Comparison of ENCODE assay signal across 24 cellular contexts in the genomic region with DNA sequence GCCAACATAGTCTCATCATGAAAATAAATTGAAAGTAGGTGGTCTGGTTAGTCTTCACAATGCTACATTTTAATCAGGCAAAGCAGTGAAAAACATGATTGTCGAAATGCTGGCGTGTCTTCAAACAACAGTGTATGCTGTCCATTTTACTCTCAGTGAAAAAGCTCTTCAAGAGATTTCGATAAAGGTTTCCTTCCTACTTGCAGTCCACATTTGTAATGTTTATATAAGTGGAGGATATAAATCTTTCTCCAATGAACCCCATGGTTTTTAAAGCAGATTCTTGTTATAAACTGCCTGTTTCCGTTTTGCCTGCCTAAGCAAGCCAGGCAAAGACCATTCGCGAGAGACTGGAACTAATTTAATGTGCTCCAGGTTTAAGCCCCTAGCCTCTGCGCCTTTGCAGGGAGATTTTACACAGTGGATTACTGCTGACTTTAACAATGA.
DNase-seq lines count a peak whose midpoint lies in the region; ATAC-seq and TF ChIP-seq lines count a peak whose summit lies in the region.
"Had no signal": no experiment of that assay in that cellular context is flagged by ENCODE, and none has a peak within 500 bp of the region (broad histone marks: within the 10 kb centered on the region; RNA-seq: fewer than 3 reads in every experiment).

No MANE protein-coding gene starts in this region.

- DNase-seq in adipocyte (ENCODE audit: low read depth): peak; percentile 79
- DNase-seq in fibroblast of the conjunctiva (ENCODE audit: low read depth): peak; percentile 29
- DNase-seq in pons (ENCODE audit: low spot score): peak; percentile 51
- DNase-seq in stimulated activated CD4-positive, alpha-beta T cell treated with anti-CD3 and anti-CD28 coated beads, Interleukin-4, amount 100 ng/mL, for 4 hours: no peak
- no peak for DNase-seq in NCI-H1417 treated with DMSO at 0.1 percent for 48 hours (lab: John Stamatoyannopoulos, UW)
- no peak for DNase-seq in SK-N-DZ (ENCODE audit: low spot score)
- DNase-seq: activated CD4-positive, alpha-beta T cell treated with anti-CD3 and anti-CD28 coated beads for 36 hours; activated effector memory CD4-positive, alpha-beta T cell treated with anti-CD3 and anti-CD28 coated beads, Interleukin-2, amount 50 U/mL, for 16 hours; amniotic stem cell; EL; endodermal cell; HCEC 1CT; KG1; left lung; NCI-H2081; NCI-H510A; OCI-M1; pancreas; SIG-M5; stimulated activated CD4-positive, alpha-beta T cell treated with anti-CD3 and anti-CD28 coated beads, Interleukin-2, amount 100 ng/mL, for 24 hours; uterus had no signal

- H3K27ac ChIP-seq in HEK293 (ENCODE audit: extremely low read depth, low read depth, low read length): peak overlapping the region; percentile 35; the same call in 1 of the 2 replicates
- H3K27ac ChIP-seq: gastroesophageal sphincter, left lung, pancreas had no signal

- POLR2A ChIA-PET in HEK293 (lab: Yijun Ruan, JAX): no interaction called here

- H3K9ac ChIP-seq in adipocyte (ENCODE audit: low read length): peak overlapping the region; percentile 68

- H3K4me3 ChIP-seq in HEK293 (ENCODE audit: low read depth, low read length) (no peak overlapping the region), adipocyte (ENCODE audit: low read length) (peak overlapping the region; percentile 27)
- H3K4me3 ChIP-seq: gastroesophageal sphincter, left lung, pancreas, uterus had no signal

- TF ChIP-seq CTCF in HEK293 (tag by site-specific recombination; IDR thresholded peaks at IDR 0.05): no peak

- no peak for ATAC-seq in GM21360 (IDR thresholded peaks at IDR 0.05; ENCODE audit: unreplicated experiment)
- ATAC-seq: activated CD4-positive, alpha-beta T cell treated with anti-CD3 and anti-CD28 coated beads for 36 hours; gastroesophageal sphincter; pancreas had no signal

- H3K4me1 ChIP-seq in HEK293 (ENCODE audit: control insufficient read depth, insufficient read depth, low read length): no peaks in the 10 kb centered on the region
- H3K4me1 ChIP-seq in adipocyte (ENCODE audit: control insufficient read depth, insufficient read depth, low read length): peaks cover 32% of the 10 kb centered on the region
- H3K4me1 ChIP-seq: pancreas, uterus had no signal

- no peaks in the 10 kb centered on the region for H3K9me3 ChIP-seq in HEK293 (ENCODE audit: control insufficient read depth, insufficient read depth, low read depth, low read length)
- H3K9me3 ChIP-seq in adipocyte (ENCODE audit: control insufficient read depth, low read length): no peaks in the 10 kb centered on the region
- H3K9me3 ChIP-seq: gastroesophageal sphincter, left lung, pancreas, uterus had no signal

- CTCF ChIA-PET in HEK293 (lab: Yijun Ruan, JAX): interaction anchor here (0.7 to 1.9 kb wide), 3 partner anchors 180 to 1037 kb away, joined by 3 to 9 read pairs (median 3); no protein-coding TSS in a partner anchor

- H3K27me3 ChIP-seq in adipocyte (replicated peaks; ENCODE audit: control insufficient read depth, insufficient read depth, low read length): no peaks in the 10 kb centered on the region
- H3K27me3 ChIP-seq: gastroesophageal sphincter, left lung, pancreas, uterus had no signal

- no peaks in the 10 kb centered on the region for H3K36me3 ChIP-seq in HEK293 (ENCODE audit: control insufficient read depth in 2 of 2, insufficient read depth in 1 of 2, low read length in 2 of 2)
- H3K36me3 ChIP-seq in adipocyte (ENCODE audit: control insufficient read depth, insufficient read depth, low read length, severe bottlenecking): no peaks in the 10 kb centered on the region
- H3K36me3 ChIP-seq: gastroesophageal sphincter, left lung, pancreas, uterus had no signal

TF ChIP-seq in HEK293, 187 proteins besides CTCF, POLR2A, EP300 and RAD21 (continues in another document):
- no peak for TF ChIP-seq ZBTB7A (tag by site-specific recombination; IDR thresholded peaks at IDR 0.05; ENCODE audit: low read depth)
- peak; percentile 37; the same call in 1 of the 2 replicates for TF ChIP-seq ZNF629 (tag by site-specific recombination; IDR thresholded peaks at IDR 0.05)
- no peak for TF ChIP-seq ZNF223 (tag by site-specific recombination; IDR thresholded peaks at IDR 0.05)
- TF ChIP-seq, protein P1, sequence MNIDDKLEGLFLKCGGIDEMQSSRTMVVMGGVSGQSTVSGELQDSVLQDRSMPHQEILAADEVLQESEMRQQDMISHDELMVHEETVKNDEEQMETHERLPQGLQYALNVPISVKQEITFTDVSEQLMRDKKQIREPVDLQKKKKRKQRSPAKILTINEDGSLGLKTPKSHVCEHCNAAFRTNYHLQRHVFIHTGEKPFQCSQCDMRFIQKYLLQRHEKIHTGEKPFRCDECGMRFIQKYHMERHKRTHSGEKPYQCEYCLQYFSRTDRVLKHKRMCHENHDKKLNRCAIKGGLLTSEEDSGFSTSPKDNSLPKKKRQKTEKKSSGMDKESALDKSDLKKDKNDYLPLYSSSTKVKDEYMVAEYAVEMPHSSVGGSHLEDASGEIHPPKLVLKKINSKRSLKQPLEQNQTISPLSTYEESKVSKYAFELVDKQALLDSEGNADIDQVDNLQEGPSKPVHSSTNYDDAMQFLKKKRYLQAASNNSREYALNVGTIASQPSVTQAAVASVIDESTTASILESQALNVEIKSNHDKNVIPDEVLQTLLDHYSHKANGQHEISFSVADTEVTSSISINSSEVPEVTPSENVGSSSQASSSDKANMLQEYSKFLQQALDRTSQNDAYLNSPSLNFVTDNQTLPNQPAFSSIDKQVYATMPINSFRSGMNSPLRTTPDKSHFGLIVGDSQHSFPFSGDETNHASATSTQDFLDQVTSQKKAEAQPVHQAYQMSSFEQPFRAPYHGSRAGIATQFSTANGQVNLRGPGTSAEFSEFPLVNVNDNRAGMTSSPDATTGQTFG (tag by site-specific recombination; IDR thresholded peaks at IDR 0.05; ENCODE audit: borderline replicate concordance): no peak
- no peak for TF ChIP-seq ZNF521 (tag by site-specific recombination; IDR thresholded peaks at IDR 0.05)
- TF ChIP-seq ZNF843 (tag by site-specific recombination; IDR thresholded peaks at IDR 0.05): peak; percentile 79; the same call in 1 of the 2 replicates
- TF ChIP-seq, protein P2, sequence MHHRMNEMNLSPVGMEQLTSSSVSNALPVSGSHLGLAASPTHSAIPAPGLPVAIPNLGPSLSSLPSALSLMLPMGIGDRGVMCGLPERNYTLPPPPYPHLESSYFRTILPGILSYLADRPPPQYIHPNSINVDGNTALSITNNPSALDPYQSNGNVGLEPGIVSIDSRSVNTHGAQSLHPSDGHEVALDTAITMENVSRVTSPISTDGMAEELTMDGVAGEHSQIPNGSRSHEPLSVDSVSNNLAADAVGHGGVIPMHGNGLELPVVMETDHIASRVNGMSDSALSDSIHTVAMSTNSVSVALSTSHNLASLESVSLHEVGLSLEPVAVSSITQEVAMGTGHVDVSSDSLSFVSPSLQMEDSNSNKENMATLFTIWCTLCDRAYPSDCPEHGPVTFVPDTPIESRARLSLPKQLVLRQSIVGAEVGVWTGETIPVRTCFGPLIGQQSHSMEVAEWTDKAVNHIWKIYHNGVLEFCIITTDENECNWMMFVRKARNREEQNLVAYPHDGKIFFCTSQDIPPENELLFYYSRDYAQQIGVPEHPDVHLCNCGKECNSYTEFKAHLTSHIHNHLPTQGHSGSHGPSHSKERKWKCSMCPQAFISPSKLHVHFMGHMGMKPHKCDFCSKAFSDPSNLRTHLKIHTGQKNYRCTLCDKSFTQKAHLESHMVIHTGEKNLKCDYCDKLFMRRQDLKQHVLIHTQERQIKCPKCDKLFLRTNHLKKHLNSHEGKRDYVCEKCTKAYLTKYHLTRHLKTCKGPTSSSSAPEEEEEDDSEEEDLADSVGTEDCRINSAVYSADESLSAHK (tag by site-specific recombination; IDR thresholded peaks at IDR 0.05): peak; percentile 60
- TF ChIP-seq, protein P3, sequence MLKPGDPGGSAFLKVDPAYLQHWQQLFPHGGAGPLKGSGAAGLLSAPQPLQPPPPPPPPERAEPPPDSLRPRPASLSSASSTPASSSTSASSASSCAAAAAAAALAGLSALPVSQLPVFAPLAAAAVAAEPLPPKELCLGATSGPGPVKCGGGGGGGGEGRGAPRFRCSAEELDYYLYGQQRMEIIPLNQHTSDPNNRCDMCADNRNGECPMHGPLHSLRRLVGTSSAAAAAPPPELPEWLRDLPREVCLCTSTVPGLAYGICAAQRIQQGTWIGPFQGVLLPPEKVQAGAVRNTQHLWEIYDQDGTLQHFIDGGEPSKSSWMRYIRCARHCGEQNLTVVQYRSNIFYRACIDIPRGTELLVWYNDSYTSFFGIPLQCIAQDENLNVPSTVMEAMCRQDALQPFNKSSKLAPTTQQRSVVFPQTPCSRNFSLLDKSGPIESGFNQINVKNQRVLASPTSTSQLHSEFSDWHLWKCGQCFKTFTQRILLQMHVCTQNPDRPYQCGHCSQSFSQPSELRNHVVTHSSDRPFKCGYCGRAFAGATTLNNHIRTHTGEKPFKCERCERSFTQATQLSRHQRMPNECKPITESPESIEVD (tag by site-specific recombination; IDR thresholded peaks at IDR 0.05): peak; percentile 88
- TF ChIP-seq, protein P4, sequence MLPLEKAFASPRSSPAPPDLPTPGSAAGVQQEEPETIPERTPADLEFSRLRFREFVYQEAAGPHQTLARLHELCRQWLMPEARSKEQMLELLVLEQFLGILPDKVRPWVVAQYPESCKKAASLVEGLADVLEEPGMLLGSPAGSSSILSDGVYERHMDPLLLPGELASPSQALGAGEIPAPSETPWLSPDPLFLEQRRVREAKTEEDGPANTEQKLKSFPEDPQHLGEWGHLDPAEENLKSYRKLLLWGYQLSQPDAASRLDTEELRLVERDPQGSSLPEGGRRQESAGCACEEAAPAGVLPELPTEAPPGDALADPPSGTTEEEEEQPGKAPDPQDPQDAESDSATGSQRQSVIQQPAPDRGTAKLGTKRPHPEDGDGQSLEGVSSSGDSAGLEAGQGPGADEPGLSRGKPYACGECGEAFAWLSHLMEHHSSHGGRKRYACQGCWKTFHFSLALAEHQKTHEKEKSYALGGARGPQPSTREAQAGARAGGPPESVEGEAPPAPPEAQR (tag by site-specific recombination; IDR thresholded peaks at IDR 0.05): no peak
- TF ChIP-seq ZBTB8A (tag by site-specific recombination; IDR thresholded peaks at IDR 0.05): peak; percentile 34; the same call in 1 of the 2 replicates
- no peak for TF ChIP-seq ZNF174 (tag by site-specific recombination; IDR thresholded peaks at IDR 0.05)

Comparison
In these comparisons a context has a peak if more than half of its experiments do, and no peak if none do; other contexts are left out.
1. DNase-seq: peak in adipocyte (single experiment), fibroblast of the conjunctiva (single experiment) and pons (single experiment); none in stimulated activated CD4-positive, alpha-beta T cell treated with anti-CD3 and anti-CD28 coated beads, Interleukin-4, amount 100 ng/mL, for 4 hours (0 of 2), NCI-H1417 treated with DMSO at 0.1 percent for 48 hours (single experiment) and SK-N-DZ (single experiment).